In genomic region chr1:239815074-239815473, GRCh38 we compare ENCODE assay signal across 1 cellular context.
TF ChIP-seq lines count a peak whose summit lies in the region.

No MANE protein-coding gene starts in this region.

TF ChIP-seq in H1, 55 proteins besides CTCF, POLR2A, EP300 and RAD21:
- TF ChIP-seq SUZ12 (IDR thresholded peaks at IDR 0.05; ENCODE audit: low read length) (no peak), BCL11A (IDR thresholded peaks at IDR 0.05; ENCODE audit: low read depth in 2 of 2, low read length in 2 of 2) (no peak), CHD1 (IDR thresholded peaks at IDR 0.05; ENCODE audit: low read depth, low read length) (no peak), SIN3A (conservative IDR thresholded peaks at IDR 0.05 in 1 of 2, IDR thresholded peaks at IDR 0.05 in 1 of 2; ENCODE audit: low read depth in 1 of 2, low read length in 2 of 2) (no peak), ATF2 (IDR thresholded peaks at IDR 0.05; ENCODE audit: low read length) (no peak), YY1 (IDR thresholded peaks at IDR 0.05; ENCODE audit: low read depth, low read length) (no peak), USF2 (IDR thresholded peaks at IDR 0.05; ENCODE audit: low read length) (no peak), HDAC2 (IDR thresholded peaks at IDR 0.05; ENCODE audit: borderline replicate concordance in 1 of 2, low read depth in 2 of 2, low read length in 2 of 2) (no peak)
